Comparison of ENCODE assay signal across 8 cellular contexts in the genomic region with DNA sequence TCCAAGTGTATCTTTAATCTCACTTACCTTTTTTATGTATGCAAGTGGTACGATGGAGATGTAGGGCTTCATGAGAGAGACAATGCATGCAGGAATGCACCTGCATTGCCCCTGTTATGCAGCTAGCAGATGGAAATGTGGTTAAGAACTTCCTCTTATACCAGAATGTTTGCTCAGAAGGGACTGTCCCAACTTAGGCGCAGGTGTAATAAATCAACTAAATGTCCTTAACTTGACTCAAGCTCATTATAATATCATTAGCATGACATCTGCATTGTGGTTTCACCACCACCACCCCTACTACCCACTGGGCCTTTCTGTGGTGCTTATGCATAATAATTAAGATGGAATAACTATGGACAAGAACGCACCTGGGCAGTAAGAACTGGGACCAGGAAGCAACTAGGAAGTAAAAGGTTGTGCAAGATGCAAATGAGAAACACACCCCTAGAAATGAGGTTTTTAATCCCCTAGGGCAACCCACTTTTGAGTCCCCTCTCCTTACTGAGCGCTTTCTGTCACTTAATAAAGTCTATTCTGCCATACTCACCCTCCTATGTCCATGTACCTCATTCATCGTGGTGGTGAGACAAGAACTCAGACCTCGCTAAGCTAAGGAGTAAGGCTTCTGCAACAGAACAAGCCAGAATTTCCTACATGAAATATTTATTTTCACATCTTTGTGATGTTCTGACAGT.
DNase-seq lines count a peak whose midpoint lies in the region; ATAC-seq lines count a peak whose summit lies in the region.

No MANE protein-coding gene starts in this region.

- ATAC-seq in HG03103 (IDR thresholded peaks at IDR 0.05; ENCODE audit: low read depth, unreplicated experiment) (peak; percentile 93), Right ventricle myocardium superior (ENCODE audit: poor library complexity) (no peak)

- peak; percentile 4 for DNase-seq in GM19240 (ENCODE audit: insufficient read length, low spot score)
- DNase-seq in activated CD4-positive, alpha-beta T cell treated with anti-CD3 and anti-CD28 coated beads for 48 hours, result peak; percentile 51
- DNase-seq in stimulated activated CD4-positive, alpha-beta T cell treated with anti-CD3 and anti-CD28 coated beads, Interleukin-2, amount 100 ng/mL, for 4 hours (ENCODE audit: low read depth), result peak; percentile 36
- no peak for DNase-seq in ureter (ENCODE audit: low spot score)
- DNase-seq in Right ventricle myocardium superior, result no peak
- no peak for DNase-seq in NCI-H748 (lab: John Stamatoyannopoulos, UW; ENCODE audit: unreplicated experiment)
- DNase-seq in HuH-7.5 (ENCODE audit: low spot score), result no peak

- intact Hi-C loops in Right ventricle myocardium superior (cut with DNase I), result no loop called here

Comparison
In these comparisons a context has a peak if more than half of its experiments do, and no peak if none do; other contexts are left out.
1. DNase-seq: peak in GM19240 (single experiment), activated CD4-positive, alpha-beta T cell treated with anti-CD3 and anti-CD28 coated beads for 48 hours (single experiment) and stimulated activated CD4-positive, alpha-beta T cell treated with anti-CD3 and anti-CD28 coated beads, Interleukin-2, amount 100 ng/mL, for 4 hours (single experiment); none in ureter (single experiment), Right ventricle myocardium superior (single experiment), NCI-H748 (single experiment) and HuH-7.5 (single experiment).